29 cellular contexts compared by ENCODE assay signal in the genomic region with DNA sequence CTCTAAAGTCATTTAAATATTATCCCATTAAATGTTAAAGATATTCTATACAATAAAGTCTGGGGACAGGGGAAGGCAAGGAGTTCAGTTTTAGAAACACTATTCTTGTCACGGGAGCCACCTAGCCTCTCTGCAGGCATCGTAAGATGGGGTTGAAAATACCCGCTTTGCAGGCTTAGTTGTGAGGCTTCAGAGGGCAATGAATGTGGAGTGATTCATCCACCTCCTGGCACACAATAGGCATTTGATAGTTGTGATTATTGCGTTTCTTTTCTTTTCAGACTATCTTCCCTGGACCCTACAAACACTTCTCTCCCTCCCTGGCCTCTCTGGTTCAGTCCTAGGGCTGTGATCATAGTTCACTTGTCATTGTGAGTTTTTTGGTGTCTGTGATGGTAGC. TPM values are rescaled to one million over a fixed set of nuclear protein-coding genes. Genes with fewer than 3 reads are reported as not detected.
"Had no signal": no experiment of that assay in that cellular context is flagged by ENCODE, and none has a peak within 500 bp of the region (broad histone marks: within the 10 kb centered on the region; RNA-seq: fewer than 3 reads in every experiment).

No MANE protein-coding gene starts in this region.

- H3K9me3 ChIP-seq: gastroesophageal sphincter, heart left ventricle, left lung, prostate gland, sigmoid colon, spleen, thoracic aorta, tibial nerve, upper lobe of left lung had no signal

- H3K4me3 ChIP-seq: coronary artery, gastroesophageal sphincter, heart left ventricle, hepatocyte, left lung, prostate gland, sigmoid colon, skin epidermis, spleen, thoracic aorta, tibial nerve, upper lobe of left lung had no signal

- H3K4me2 ChIP-seq: hepatocyte had no signal

- H3K36me3 ChIP-seq: gastroesophageal sphincter, heart left ventricle, left lung, prostate gland, sigmoid colon, spleen, thoracic aorta, tibial nerve, upper lobe of left lung had no signal

- ATAC-seq: gastroesophageal sphincter; heart left ventricle; left cardiac atrium; left lung; naive thymus-derived CD8-positive, alpha-beta T cell; right cardiac atrium; stimulated activated naive B cell treated with anti-CD40 and anti-IgM and Interleukin-4, amounts not matched to agents 10 μg/mL and 1 μg/mL and 100 μg/mL, for 72 hours had no signal

- H3K27me3 ChIP-seq: gastroesophageal sphincter, heart left ventricle, hepatocyte, left lung, sigmoid colon, spleen, tibial nerve, upper lobe of left lung had no signal

- H3K4me1 ChIP-seq: prostate gland, spleen had no signal

- DNase-seq: dermis blood vessel endothelial cell; effector memory CD4-positive, alpha-beta T cell; foreskin fibroblast; heart left ventricle; left cardiac atrium; left lung; naive thymus-derived CD8-positive, alpha-beta T cell; nephron progenitor cell; nucleus accumbens; right cardiac atrium; sigmoid colon; spleen; stimulated activated CD4-positive, alpha-beta T cell treated with anti-CD3 and anti-CD28 coated beads, Interleukin-2, amount 100 ng/mL, for 48 hours; stimulated activated naive B cell treated with anti-CD40 and anti-IgM and Interleukin-4, amounts not matched to agents 10 μg/mL and 1 μg/mL and 100 μg/mL, for 72 hours; upper lobe of left lung had no signal

- H2AFZ ChIP-seq: hepatocyte had no signal

- H3K27ac ChIP-seq: coronary artery, gastroesophageal sphincter, heart left ventricle, hepatocyte, left lung, prostate gland, sigmoid colon, skin epidermis, spleen, thoracic aorta, tibial nerve, upper lobe of left lung had no signal

RNA-seq across cellular contexts. Expression of a gene that starts 19.6 kb away (rescaled TPM):
- total RNA-seq: myocyte; naive thymus-derived CD8-positive, alpha-beta T cell had no signal
- polyA plus RNA-seq: naive thymus-derived CD8-positive, alpha-beta T cell had no signal

RNA-seq across cellular contexts. Expression of a gene that starts 23.4 kb away (rescaled TPM):
- total RNA-seq: dermis blood vessel endothelial cell; gastroesophageal sphincter; heart left ventricle; hepatocyte; kidney epithelial cell; left cardiac atrium; left lung; lower leg skin; lung microvascular endothelial cell; mesenteric fat pad; myocyte; naive thymus-derived CD8-positive, alpha-beta T cell; osteocyte; prostate gland; right cardiac atrium; sigmoid colon; spleen; thoracic aorta; tibial nerve; upper lobe of left lung had no signal
- polyA plus RNA-seq: esophagus; heart left ventricle; hepatocyte; naive thymus-derived CD8-positive, alpha-beta T cell; right cardiac atrium; sigmoid colon; spleen had no signal

RNA-seq across cellular contexts. Expression of a gene that starts 53.9 kb away (rescaled TPM):
- total RNA-seq: dermis blood vessel endothelial cell; gastroesophageal sphincter; hepatocyte; kidney epithelial cell; left lung; lower leg skin; lung microvascular endothelial cell; mesenteric fat pad; naive thymus-derived CD8-positive, alpha-beta T cell; osteocyte; prostate gland; sigmoid colon; spleen; thoracic aorta; tibial nerve; upper lobe of left lung had no signal
- polyA plus RNA-seq: naive thymus-derived CD8-positive, alpha-beta T cell had no signal

RNA-seq across cellular contexts. Expression of a gene that starts 59.8 kb away (rescaled TPM):
- total RNA-seq: dermis blood vessel endothelial cell; lung microvascular endothelial cell; myocyte; naive thymus-derived CD8-positive, alpha-beta T cell; osteocyte; tibial nerve had no signal
- polyA plus RNA-seq: naive thymus-derived CD8-positive, alpha-beta T cell had no signal
